Comparison of ENCODE assay signal across 8 cellular contexts in the genomic region with DNA sequence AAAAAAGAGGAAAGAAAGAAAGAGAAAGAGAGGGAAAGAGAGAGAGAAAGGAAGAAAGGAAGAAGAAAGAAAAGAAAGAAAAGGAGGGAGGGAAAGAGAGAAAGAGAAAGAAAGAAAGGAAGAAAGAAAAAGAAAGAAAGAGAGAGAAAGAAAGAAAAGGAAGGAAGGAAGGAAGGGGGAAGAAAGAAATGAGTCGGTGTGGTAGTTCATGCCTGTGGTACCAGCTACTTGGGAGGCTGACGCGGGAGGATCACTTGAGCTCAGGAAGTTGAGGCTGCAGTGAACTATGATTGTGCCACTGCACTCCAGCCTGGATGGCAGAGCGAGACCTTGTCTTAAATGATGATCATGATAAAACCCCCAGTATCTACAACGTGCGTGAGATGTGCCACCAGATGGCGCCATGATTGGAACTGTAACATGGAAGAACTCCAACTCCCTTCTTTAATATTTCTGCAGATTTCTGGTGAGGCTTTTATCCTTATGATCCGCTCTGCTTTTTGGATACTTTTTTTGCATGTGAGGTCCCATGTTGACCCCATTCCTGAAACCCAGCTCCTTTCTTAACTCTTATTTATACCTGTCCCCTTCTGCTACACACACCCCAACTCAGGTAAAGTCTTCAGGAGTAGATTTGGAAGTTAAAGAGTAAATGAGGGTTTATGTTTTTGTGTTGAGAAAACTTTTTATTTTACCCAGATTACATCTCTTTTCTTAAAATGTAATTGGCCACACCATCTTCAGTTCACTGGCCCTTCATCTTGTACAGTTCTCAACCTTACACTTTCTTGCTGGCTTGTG. TPM values are rescaled to one million over a fixed set of nuclear protein-coding genes. Genes with fewer than 3 reads are reported as not detected.
DNase-seq lines count a peak whose midpoint lies in the region; ATAC-seq and TF ChIP-seq lines count a peak whose summit lies in the region.

No MANE protein-coding gene starts in this region.

- no peak overlapping the region for H3K4me2 ChIP-seq in Karpas-422 (ENCODE audit: low read depth, low read length, poor library complexity, severe bottlenecking)
- no peak overlapping the region for H3K4me2 ChIP-seq in parathyroid adenoma (ENCODE audit: low read length)

- H3K4me3 ChIP-seq in Karpas-422 (ENCODE audit: low read length) (no peak overlapping the region), RWPE2 (ENCODE audit: severe bottlenecking) (no peak overlapping the region), parathyroid adenoma (ENCODE audit: low read depth, low read length) (no peak overlapping the region), tibial nerve (no peak overlapping the region)

- POLR2A ChIA-PET in GM10248 (lab: Yijun Ruan, JAX) = interaction anchor here (0.7 kb wide), 1 partner anchor 102 kb away, joined by 3 read pairs; no protein-coding TSS in a partner anchor

- peak; percentile 52 for DNase-seq in GM10248 (ENCODE audit: extremely low spot score)
- peak; percentile 94 for DNase-seq in Karpas-422
- no peak for DNase-seq in RWPE2 (ENCODE audit: low spot score)
- DNase-seq in activated T-helper 1 cell treated with anti-CD3 and anti-CD28 coated beads, Interleukin-2, amount 50 U/mL, for 16 hours (ENCODE audit: low read depth in 1 of 2, low spot score in 1 of 2) = peak; percentile 38 to 46
- DNase-seq in foreskin keratinocyte = peak; percentile 17 to 53
- peak; percentile 69 to 92 for DNase-seq in tibial nerve (ENCODE audit: low spot score in 2 of 2)
- no peak for DNase-seq in mesenteric fat pad (ENCODE audit: low spot score)

- no peaks in the 10 kb centered on the region for H3K4me1 ChIP-seq in Karpas-422 (ENCODE audit: low read length)
- peaks cover 8% of the 10 kb centered on the region for H3K4me1 ChIP-seq in RWPE2 (ENCODE audit: insufficient read depth, poor library complexity, severe bottlenecking)
- H3K4me1 ChIP-seq in foreskin keratinocyte = no peaks in the 10 kb centered on the region
- no peaks in the 10 kb centered on the region for H3K4me1 ChIP-seq in parathyroid adenoma
- H3K4me1 ChIP-seq in tibial nerve = peaks cover 0 to 5% (median 0%) of the 10 kb centered on the region in 4 donors

- H3K9me3 ChIP-seq in Karpas-422 (ENCODE audit: low read length) (no peaks in the 10 kb centered on the region), RWPE2 (ENCODE audit: severe bottlenecking) (no peaks in the 10 kb centered on the region), parathyroid adenoma (ENCODE audit: control insufficient read depth, low read length) (no peaks in the 10 kb centered on the region), tibial nerve (no peaks in the 10 kb centered on the region)

- no peak overlapping the region for H2AFZ ChIP-seq in Karpas-422 (ENCODE audit: low read length)
- peak overlapping the region; percentile 30 for H2AFZ ChIP-seq in parathyroid adenoma

- H3K27me3 ChIP-seq in Karpas-422 (ENCODE audit: low read length) (no peaks in the 10 kb centered on the region), RWPE2 (ENCODE audit: insufficient read depth, poor library complexity, severe bottlenecking) (peaks cover 4% of the 10 kb centered on the region), foreskin keratinocyte (no peaks in the 10 kb centered on the region), parathyroid adenoma (ENCODE audit: control insufficient read depth, insufficient read depth, low read length) (no peaks in the 10 kb centered on the region), tibial nerve (peaks cover 0 to 4% of the 10 kb centered on the region in 2 donors)

- H3K27ac ChIP-seq in Karpas-422 (ENCODE audit: low read length) (no peak overlapping the region), RWPE2 (ENCODE audit: poor library complexity, severe bottlenecking) (no peak overlapping the region), foreskin keratinocyte (no peak overlapping the region), parathyroid adenoma (no peak overlapping the region), tibial nerve (no peak overlapping the region)

- 15 to 16% methylated on average over 8 of the region's 8 CpGs for WGBS in tibial nerve, 2 donors

- TF ChIP-seq CTCF in GM10248 (IDR thresholded peaks at IDR 0.05; ENCODE audit: control extremely low read depth, extremely low read depth, low read depth, missing control alignments) (peak; percentile 72), RWPE2 (IDR thresholded peaks at IDR 0.05; ENCODE audit: poor library complexity, severe bottlenecking) (peak; percentile 95), foreskin keratinocyte (conservative IDR thresholded peaks at IDR 0.05) (peak; percentile 78), parathyroid adenoma (IDR thresholded peaks at IDR 0.05) (peak; percentile 75), tibial nerve (IDR thresholded peaks at IDR 0.05) (peak; percentile 51 to 77 (median 64))

- H3K79me2 ChIP-seq in Karpas-422 (ENCODE audit: low read length) = no peaks in the 10 kb centered on the region
- no peaks in the 10 kb centered on the region for H3K79me2 ChIP-seq in parathyroid adenoma

- ATAC-seq in RWPE2 (ENCODE audit: low read depth) (peak; percentile 93), foreskin keratinocyte (peak; percentile 72)

- H4K20me1 ChIP-seq in Karpas-422 (ENCODE audit: insufficient read depth, low read depth, low read length) = no peaks in the 10 kb centered on the region

- CTCF ChIA-PET in GM10248 (lab: Yijun Ruan, JAX) = interaction anchor here (0.9 to 2.3 kb wide), 12 partner anchors 9 to 439 kb away, joined by 3 to 11 read pairs (median 4); no protein-coding TSS in a partner anchor

- H3K9ac ChIP-seq in Karpas-422 (ENCODE audit: low read length) (no peak overlapping the region), parathyroid adenoma (no peak overlapping the region)

- no peak for TF ChIP-seq EP300 in tibial nerve (IDR thresholded peaks at IDR 0.05)

- TF ChIP-seq POLR2A in tibial nerve (IDR thresholded peaks at IDR 0.05) = no peak

- H3K36me3 ChIP-seq in Karpas-422 (ENCODE audit: insufficient read depth, low read length) (no peaks in the 10 kb centered on the region), RWPE2 (ENCODE audit: low read depth) (no peaks in the 10 kb centered on the region), parathyroid adenoma (ENCODE audit: control insufficient read depth, insufficient read depth, low read length) (no peaks in the 10 kb centered on the region), tibial nerve (no peaks in the 10 kb centered on the region)

- H3K9me2 ChIP-seq in Karpas-422 (replicated peaks; ENCODE audit: insufficient read depth, low read length) = no peaks in the 10 kb centered on the region

RNA-seq across cellular contexts. Expression of a gene that starts 25.6 kb away (rescaled TPM):
- not detected in 2 replicates for total RNA-seq in Karpas-422 (2014; rRNA removed; shearing (Covaris generic); ENCODE audit: low replicate concordance)
- 0.11 and 0.31 TPM in 2 replicates for total RNA-seq in foreskin keratinocyte
- polyA plus RNA-seq in foreskin keratinocyte = 0.07 and 0.12 TPM in 2 replicates
- under 1 TPM in 1 of 4 donors, not detected in 3; 0.44 TPM for total RNA-seq in tibial nerve
- total RNA-seq in mesenteric fat pad = not detected

RNA-seq across cellular contexts. Expression of a gene that starts 29.9 kb away (rescaled TPM):
- not detected in 2 replicates for total RNA-seq in Karpas-422 (2014; rRNA removed; shearing (Covaris generic); ENCODE audit: low replicate concordance)
- total RNA-seq in foreskin keratinocyte = not detected in 2 replicates
- not detected in 2 replicates for polyA plus RNA-seq in foreskin keratinocyte
- not detected for total RNA-seq in tibial nerve
- not detected for total RNA-seq in mesenteric fat pad

RNA-seq across cellular contexts. Expression of a gene that starts 56.8 kb away (rescaled TPM):
- total RNA-seq in Karpas-422 (2014; rRNA removed; shearing (Covaris generic); ENCODE audit: low replicate concordance) = not detected in 2 replicates
- total RNA-seq in foreskin keratinocyte (not detected in 2 replicates), tibial nerve (not detected), mesenteric fat pad (not detected)
- not detected in 2 replicates for polyA plus RNA-seq in foreskin keratinocyte

Comparison
In these comparisons a context has a peak if more than half of its experiments do, and no peak if none do; other contexts are left out.
1. DNase-seq: peak in GM10248 (single experiment), Karpas-422 (single experiment), activated T-helper 1 cell treated with anti-CD3 and anti-CD28 coated beads, Interleukin-2, amount 50 U/mL, for 16 hours (2 of 2), foreskin keratinocyte (2 of 2) and tibial nerve (2 of 2); none in RWPE2 (single experiment) and mesenteric fat pad (single experiment).
2. Peak in every context shown above with its lines, with median percentiles within 50 percentile points of each other: CTCF ChIP-seq.